In genomic region chr15:51132384-51133139, GRCh38 we compare ENCODE assay signal across 9 cellular contexts. TPM values are rescaled to one million over a fixed set of nuclear protein-coding genes. Genes with fewer than 3 reads are reported as not detected.
DNase-seq lines count a peak whose midpoint lies in the region; ATAC-seq, FAIRE-seq and TF ChIP-seq lines count a peak whose summit lies in the region.
"Had no signal": no experiment of that assay in that cellular context is flagged by ENCODE, and none has a peak within 500 bp of the region (broad histone marks: within the 10 kb centered on the region; RNA-seq: fewer than 3 reads in every experiment).

No MANE protein-coding gene starts in this region.

- H3K4me2 ChIP-seq in hepatocyte (peak overlapping the region; percentile 17), smooth muscle cell (peak overlapping the region; percentile 5)

- no peak overlapping the region for H3K4me3 ChIP-seq in hepatocyte
- H3K4me3 ChIP-seq in smooth muscle cell, result no peak overlapping the region
- H3K4me3 ChIP-seq: SK-N-MC had no signal

- H3K27ac ChIP-seq in hepatocyte (peak overlapping the region; percentile 72), smooth muscle cell (ENCODE audit: low read depth) (no peak overlapping the region)
- H3K27ac ChIP-seq: SK-N-MC had no signal

- FAIRE-seq in D721Med (lab: Jason Lieb, UNC), result no peak

- no peak for DNase-seq in D721Med (ENCODE audit: insufficient read length, low spot score)
- peak; percentile 92 for DNase-seq in HT1080 (ENCODE audit: low read depth)
- peak; percentile 77 for DNase-seq in amniotic stem cell (lab: John Stamatoyannopoulos, UW)
- peak; percentile 43 for DNase-seq in hepatocyte (ENCODE audit: low spot score)
- no peak for DNase-seq in smooth muscle cell (lab: John Stamatoyannopoulos, UW; ENCODE audit: unreplicated experiment)
- no peak for DNase-seq in activated CD8-positive, alpha-beta memory T cell treated with anti-CD3 and anti-CD28 coated beads, Interleukin-2, amount 50 U/mL, for 48 hours

- no peaks in the 10 kb centered on the region for H4K20me1 ChIP-seq in hepatocyte (ENCODE audit: insufficient read depth, poor library complexity, severe bottlenecking)
- no peaks in the 10 kb centered on the region for H4K20me1 ChIP-seq in smooth muscle cell (ENCODE audit: low read depth)

- H3K9me3 ChIP-seq in hepatocyte (ENCODE audit: low read depth), result no peaks in the 10 kb centered on the region
- H3K9me3 ChIP-seq in smooth muscle cell (replicated peaks; ENCODE audit: low read depth), result no peaks in the 10 kb centered on the region

- TF ChIP-seq CTCF in D721Med (IDR thresholded peaks at IDR 0.05; ENCODE audit: insufficient read depth, missing control alignments), result peak; percentile 62
- TF ChIP-seq CTCF in hepatocyte (IDR thresholded peaks at IDR 0.05; ENCODE audit: poor library complexity), result peak; percentile 70
- TF ChIP-seq CTCF in smooth muscle cell (IDR thresholded peaks at IDR 0.05; ENCODE audit: borderline replicate concordance, insufficient read depth, poor library complexity, severe bottlenecking), result peak; percentile 84

- H3K36me3 ChIP-seq in hepatocyte (replicated peaks; ENCODE audit: insufficient read depth, low read depth) (no peaks in the 10 kb centered on the region), smooth muscle cell (ENCODE audit: low read depth) (no peaks in the 10 kb centered on the region)

- no peaks in the 10 kb centered on the region for H3K9me2 ChIP-seq in hepatocyte (replicated peaks; ENCODE audit: insufficient read depth)

- H3K4me1 ChIP-seq in hepatocyte (ENCODE audit: insufficient read depth), result peaks cover 12% of the 10 kb centered on the region
- H3K4me1 ChIP-seq in smooth muscle cell (ENCODE audit: low read depth), result no peaks in the 10 kb centered on the region

- H2AFZ ChIP-seq in hepatocyte (no peak overlapping the region), smooth muscle cell (ENCODE audit: low read depth) (peak overlapping the region; percentile 7)

- H3K9ac ChIP-seq in smooth muscle cell (ENCODE audit: low read depth), result no peak overlapping the region

- 66% methylated on average over 6 of the region's 6 CpGs for WGBS in hepatocyte (ENCODE audit: low lambda C conversion rate, missing lambda C conversion rate)
- 50% methylated on average over 6 of the region's 6 CpGs for WGBS in smooth muscle cell (ENCODE audit: low lambda C conversion rate)

- no peak for ATAC-seq in activated CD4-positive, CD25-positive, alpha-beta regulatory T cell treated with anti-CD3 and anti-CD28 coated beads, Interleukin-2, amount 50 U/mL, for 24 hours
- no peak for ATAC-seq in GM21528 (IDR thresholded peaks at IDR 0.05; ENCODE audit: low FRiP score, unreplicated experiment)

- H3K79me2 ChIP-seq in hepatocyte (no peaks in the 10 kb centered on the region), smooth muscle cell (ENCODE audit: low read depth) (no peaks in the 10 kb centered on the region)

- H3K27me3 ChIP-seq in hepatocyte, result no peaks in the 10 kb centered on the region
- no peaks in the 10 kb centered on the region for H3K27me3 ChIP-seq in smooth muscle cell (ENCODE audit: low read depth)

- no peaks in the 10 kb centered on the region for H3F3A ChIP-seq in smooth muscle cell (ENCODE audit: low read depth)

RNA-seq across cellular contexts. Expression of gene TNFAIP8L3, which starts 37.9 kb away (rescaled TPM):
- 1.8 and 2.3 TPM in 2 replicates for total RNA-seq in HT1080 (2014; rRNA removed; shearing (Covaris generic))
- polyA plus RNA-seq in HT1080 (2015; cell fraction: cytosol; rRNA removed), result 1.7 and 1.8 TPM in 2 replicates
- 0.43 and 1.3 TPM in 2 replicates for polyA plus RNA-seq in HT1080 (2015; cell fraction: nucleus; rRNA removed)
- total RNA-seq in hepatocyte (1.7 and 2.4 TPM in 2 replicates), smooth muscle cell (not detected in 2 replicates)
- polyA plus RNA-seq in hepatocyte (0.91 and 3.4 TPM in 2 replicates), smooth muscle cell (0.40 TPM in 1 of 2 replicates, not detected in the other)

Comparison
In these comparisons a context has a peak if more than half of its experiments do, and no peak if none do; other contexts are left out.
1. DNase-seq: peak in HT1080 (single experiment), amniotic stem cell (single experiment) and hepatocyte (single experiment); none in D721Med (single experiment), smooth muscle cell (single experiment) and activated CD8-positive, alpha-beta memory T cell treated with anti-CD3 and anti-CD28 coated beads, Interleukin-2, amount 50 U/mL, for 48 hours (single experiment).
2. Peak in every context shown above with its lines, with median percentiles within 50 percentile points of each other: CTCF ChIP-seq.